13 cellular contexts compared by ENCODE assay signal in the genomic region with DNA sequence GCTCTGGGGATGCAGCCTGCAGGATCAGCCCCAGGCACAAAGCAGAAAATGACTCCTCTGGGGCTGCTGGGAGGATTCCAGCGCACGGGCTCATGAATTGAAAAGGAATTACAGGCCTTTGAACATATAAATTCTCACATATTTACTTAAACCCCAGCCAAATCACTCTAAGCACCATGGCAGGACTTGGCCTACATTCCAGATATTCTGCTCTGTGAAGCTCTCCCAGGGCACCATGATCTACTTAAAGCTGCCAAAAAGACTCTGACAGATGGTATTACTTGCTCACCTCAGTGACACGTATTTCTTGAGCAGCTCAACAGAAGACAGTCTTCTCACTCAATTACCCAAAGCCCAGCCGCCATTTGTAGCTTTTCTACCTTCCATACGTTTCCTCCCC.
"Had no signal": no experiment of that assay in that cellular context is flagged by ENCODE, and none has a peak within 500 bp of the region (broad histone marks: within the 10 kb centered on the region; RNA-seq: fewer than 3 reads in every experiment).

No MANE protein-coding gene starts in this region.

- H3K27ac Mint-ChIP-seq: activated naive CD4-positive, alpha-beta T cell treated with anti-CD3 and anti-CD28 coated beads, Interleukin-2, amount 50 U/mL, for 72 hours; endodermal cell; stimulated activated effector memory CD8-positive, alpha-beta T cell treated with anti-CD3 and anti-CD28 coated beads, Interleukin-12 subunit alpha, Interleukin-12 subunit beta, amount 100 ng/mL, for 72 hours had no signal

- H3K36me3 ChIP-seq: brain microvascular endothelial cell, thyroid gland had no signal

- ATAC-seq: activated naive CD4-positive, alpha-beta T cell treated with anti-CD3 and anti-CD28 coated beads, Interleukin-2, amount 50 U/mL, for 72 hours; right cardiac atrium; stimulated activated effector memory CD8-positive, alpha-beta T cell treated with anti-CD3 and anti-CD28 coated beads, Interleukin-12 subunit alpha, Interleukin-12 subunit beta, amount 100 ng/mL, for 72 hours had no signal

- H3K9me3 ChIP-seq: thyroid gland had no signal

- H3K9me3 Mint-ChIP-seq: activated naive CD4-positive, alpha-beta T cell treated with anti-CD3 and anti-CD28 coated beads, Interleukin-2, amount 50 U/mL, for 72 hours; endodermal cell; neural crest cell; stimulated activated effector memory CD8-positive, alpha-beta T cell treated with anti-CD3 and anti-CD28 coated beads, Interleukin-12 subunit alpha, Interleukin-12 subunit beta, amount 100 ng/mL, for 72 hours had no signal

- H3K27ac ChIP-seq: brain microvascular endothelial cell, hepatocyte, thyroid gland had no signal

- H3K4me3 Mint-ChIP-seq: endodermal cell; neural crest cell; stimulated activated effector memory CD8-positive, alpha-beta T cell treated with anti-CD3 and anti-CD28 coated beads, Interleukin-12 subunit alpha, Interleukin-12 subunit beta, amount 100 ng/mL, for 72 hours had no signal

- DNase-seq: activated CD4-positive, CD25-positive, alpha-beta regulatory T cell; activated T-cell treated with anti-CD3 and anti-CD28 coated beads, Interleukin-2, amount 50 U/mL, for 1 hour; brain microvascular endothelial cell; dermis blood vessel endothelial cell; endodermal cell; erythroblast; mesendoderm; right cardiac atrium; thyroid gland had no signal

- H3K4me1 Mint-ChIP-seq: stimulated activated effector memory CD8-positive, alpha-beta T cell treated with anti-CD3 and anti-CD28 coated beads, Interleukin-12 subunit alpha, Interleukin-12 subunit beta, amount 100 ng/mL, for 72 hours had no signal

- H3K4me1 ChIP-seq: thyroid gland had no signal

- H3K27me3 ChIP-seq: brain microvascular endothelial cell, hepatocyte, thyroid gland had no signal

- H3K4me3 ChIP-seq: hepatocyte, thyroid gland had no signal

- H3K36me3 Mint-ChIP-seq: activated naive CD4-positive, alpha-beta T cell treated with anti-CD3 and anti-CD28 coated beads, Interleukin-2, amount 50 U/mL, for 72 hours; stimulated activated effector memory CD8-positive, alpha-beta T cell treated with anti-CD3 and anti-CD28 coated beads, Interleukin-12 subunit alpha, Interleukin-12 subunit beta, amount 100 ng/mL, for 72 hours had no signal
